Comparison of ENCODE assay signal across 25 cellular contexts in the genomic region with DNA sequence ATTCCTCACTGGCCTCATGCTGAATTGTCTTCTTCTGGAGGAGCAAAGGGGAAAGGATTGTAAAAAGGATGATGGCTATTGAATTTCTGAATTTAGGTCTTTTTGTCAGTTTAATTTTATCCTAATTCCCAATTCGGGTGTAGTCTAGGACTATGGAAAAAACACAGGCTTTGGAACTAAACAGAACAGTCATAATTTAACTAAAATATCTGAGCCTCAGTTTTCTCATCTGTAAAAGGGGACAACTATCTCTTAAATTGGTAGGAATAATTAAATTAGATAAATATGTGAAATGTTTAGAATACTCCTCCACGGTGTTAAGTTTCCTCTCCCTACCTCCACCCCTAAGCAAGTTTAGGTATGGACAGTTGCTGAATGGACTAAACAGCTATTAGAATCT. TPM values are rescaled to one million over a fixed set of nuclear protein-coding genes. Genes with fewer than 3 reads are reported as not detected.
A peak's percentile ranks its signal among the peaks of the same experiment; 100 is the strongest.
DNase-seq lines count a peak whose midpoint lies in the region; ATAC-seq, FAIRE-seq and TF ChIP-seq lines count a peak whose summit lies in the region.
"Had no signal": no experiment of that assay in that cellular context is flagged by ENCODE, and none has a peak within 500 bp of the region (broad histone marks: within the 10 kb centered on the region; RNA-seq: fewer than 3 reads in every experiment).

No MANE protein-coding gene starts in this region.

- no peaks in the 10 kb centered on the region for H3K9me2 ChIP-seq in GM23338 (ENCODE audit: insufficient read depth)

- TF ChIP-seq CTCF in GM23338 (conservative IDR thresholded peaks at IDR 0.05; ENCODE audit: low read depth in 2 of 2) (no peak), osteoblast (IDR thresholded peaks at IDR 0.05; ENCODE audit: extremely low read depth, low read depth, low read length) (no peak)

- no peaks in the 10 kb centered on the region for H4K20me1 ChIP-seq in GM23338 (replicated peaks; ENCODE audit: insufficient read depth)
- peaks cover 5% of the 10 kb centered on the region for H4K20me1 ChIP-seq in osteoblast (ENCODE audit: insufficient read depth, low read length)

- no peaks in the 10 kb centered on the region for H3K9me3 ChIP-seq in osteoblast (ENCODE audit: low read depth, low read length)
- H3K9me3 ChIP-seq: BE2C, Peyer's patch, SJCRH30 had no signal

- no peak for ATAC-seq in activated naive CD4-positive, alpha-beta T cell treated with anti-CD3 and anti-CD28 coated beads, Interleukin-2, amount 50 U/mL, for 72 hours
- ATAC-seq in GM23338 (no peak), HG03354 (IDR thresholded peaks at IDR 0.05; ENCODE audit: poor library complexity, severe bottlenecking, unreplicated experiment) (no peak), T-cell (replicated peaks in 1 of 4) (no peak)
- ATAC-seq: GM12878 had no signal

- H3K36me3 ChIP-seq in GM23338 (ENCODE audit: insufficient read depth) (0 out of 2 replicates have a peak, but pooled peaks cover 3% of the 10 kb centered on the region), osteoblast (ENCODE audit: insufficient read depth, low read length) (no peaks in the 10 kb centered on the region)

- H3K27ac Mint-ChIP-seq in activated naive CD4-positive, alpha-beta T cell treated with anti-CD3 and anti-CD28 coated beads, Interleukin-2, amount 10 ng/mL, durations not matched to agents 7 days and 5 days: peak overlapping the region; percentile 67
- peak overlapping the region in 1 of 2 donors; percentile 39 for H3K27ac Mint-ChIP-seq in activated naive CD4-positive, alpha-beta T cell treated with anti-CD3 and anti-CD28 coated beads, Interleukin-2, amount 50 U/mL, for 72 hours
- H3K27ac Mint-ChIP-seq in GM23338: 0 out of 2 replicates have a peak overlapping the region, but pooled peaks have one; percentile 37
- peak overlapping the region; percentile 71 for H3K27ac Mint-ChIP-seq in dendritic cell treated with granulocyte-macrophage colony-stimulating factor and Interleukin-4, amounts not matched to agents 40 ng/mL and 50 ng/mL, for 4 days
- H3K27ac Mint-ChIP-seq in T-cell: no peak overlapping the region

- H3K27ac ChIP-seq in GM23338 (ENCODE audit: low read depth) (no peak overlapping the region), osteoblast (ENCODE audit: low read depth, low read length) (no peak overlapping the region)
- H3K27ac ChIP-seq: Peyer's patch, SJCRH30 had no signal

- H3K4me1 ChIP-seq in GM23338 (ENCODE audit: insufficient read depth) (peaks cover 19% of the 10 kb centered on the region), osteoblast (ENCODE audit: insufficient read depth, low read length) (peaks cover 21% of the 10 kb centered on the region)

- intact Hi-C loops in dendritic cell treated with granulocyte-macrophage colony-stimulating factor and Interleukin-4, amounts not matched to agents 40 ng/mL and 50 ng/mL, for 4 days (cut with micrococcal nuclease): no loop called here

- POLR2A ChIA-PET in T-cell (lab: Charles Lee): interaction anchor here in 1 of 2 donors (0.6 kb wide), 1 partner anchor 19 kb away, joined by 3 read pairs; no protein-coding TSS in a partner anchor

- H3K4me3 Mint-ChIP-seq in activated naive CD4-positive, alpha-beta T cell treated with anti-CD3 and anti-CD28 coated beads, Interleukin-2, amount 10 ng/mL, durations not matched to agents 7 days and 5 days: no peak overlapping the region
- no peak overlapping the region; the same call in 2 of the 3 replicates for H3K4me3 Mint-ChIP-seq in GM23338
- H3K4me3 Mint-ChIP-seq in dendritic cell treated with granulocyte-macrophage colony-stimulating factor and Interleukin-4, amounts not matched to agents 40 ng/mL and 50 ng/mL, for 4 days: no peak overlapping the region
- no peak overlapping the region for H3K4me3 Mint-ChIP-seq in T-cell

- CTCF ChIA-PET in activated naive CD4-positive, alpha-beta T cell treated with anti-CD3 and anti-CD28 coated beads, Interleukin-2, amount 10 ng/mL, durations not matched to agents 7 days and 5 days (lab: Charles Lee): interaction anchor here (0.6 kb wide), 1 partner anchor 124 kb away, joined by 3 read pairs; a partner anchor contains a TSS
- CTCF ChIA-PET in T-cell (lab: Charles Lee): interaction anchor here in 1 of 2 donors (0.7 kb wide), 1 partner anchor 59 kb away, joined by 3 read pairs; no protein-coding TSS in a partner anchor

- no peak for FAIRE-seq in urothelium cell line (lab: Jason Lieb, UNC)
- FAIRE-seq: A204.1, GM12878 had no signal

- H3K4me3 ChIP-seq in GM23338: no peak overlapping the region
- no peak overlapping the region for H3K4me3 ChIP-seq in osteoblast (ENCODE audit: insufficient read depth, low read length)
- H3K4me3 ChIP-seq: GM12878, Peyer's patch, SJCRH30 had no signal

- no peak for DNase-seq in activated naive CD4-positive, alpha-beta T cell treated with anti-CD3 and anti-CD28 coated beads, Interleukin-2, amount 10 ng/mL, durations not matched to agents 7 days and 5 days
- DNase-seq in activated naive CD4-positive, alpha-beta T cell treated with anti-CD3 and anti-CD28 coated beads, Interleukin-2, amount 50 U/mL, for 72 hours (ENCODE audit: low spot score in 2 of 2): no peak
- no peak for DNase-seq in GM23338 (ENCODE audit: low spot score)
- DNase-seq in osteoblast (ENCODE audit: insufficient read length, low spot score, missing footprints): peak; percentile 55
- DNase-seq in urothelium cell line (ENCODE audit: low spot score): no peak
- DNase-seq in T-cell: no peak
- DNase-seq: BE2C; DMS 273 treated with DMSO at 0.1 percent for 48 hours; DND-41; H9; MV-4-11; NCI-H1105 treated with DMSO at 0.1 percent for 48 hours; NCI-H2029 treated with DMSO at 0.1 percent for 48 hours; NCI-H226; NCI-H510A treated with DMSO at 0.1 percent for 48 hours; NCI-H748 treated with DMSO at 0.1 percent for 48 hours; NK-92 treated with Interleukin-12 subunit alpha and Interleukin-12 subunit beta, amount 100 ng/mL, for 24 hours; Peyer's patch; SJCRH30 had no signal

- H2AFZ ChIP-seq in GM23338: no peak overlapping the region
- peak overlapping the region; percentile 23 for H2AFZ ChIP-seq in osteoblast (ENCODE audit: low read length)

- no peaks in the 10 kb centered on the region for H3K9me3 Mint-ChIP-seq in activated naive CD4-positive, alpha-beta T cell treated with anti-CD3 and anti-CD28 coated beads, Interleukin-2, amount 10 ng/mL, durations not matched to agents 7 days and 5 days
- H3K9me3 Mint-ChIP-seq in activated naive CD4-positive, alpha-beta T cell treated with anti-CD3 and anti-CD28 coated beads, Interleukin-2, amount 50 U/mL, for 72 hours: no peaks in the 10 kb centered on the region
- no peaks in the 10 kb centered on the region; the same call in 2 of the 3 replicates for H3K9me3 Mint-ChIP-seq in GM23338
- no peaks in the 10 kb centered on the region for H3K9me3 Mint-ChIP-seq in dendritic cell treated with granulocyte-macrophage colony-stimulating factor and Interleukin-4, amounts not matched to agents 40 ng/mL and 50 ng/mL, for 4 days
- no peaks in the 10 kb centered on the region for H3K9me3 Mint-ChIP-seq in T-cell

- H3K79me2 ChIP-seq in GM23338 (replicated peaks; ENCODE audit: insufficient read depth): peaks cover 7% of the 10 kb centered on the region
- peaks cover 3% of the 10 kb centered on the region for H3K79me2 ChIP-seq in osteoblast (ENCODE audit: insufficient read depth, low read length)

- H3K27me3 Mint-ChIP-seq in activated naive CD4-positive, alpha-beta T cell treated with anti-CD3 and anti-CD28 coated beads, Interleukin-2, amount 10 ng/mL, durations not matched to agents 7 days and 5 days: no peaks in the 10 kb centered on the region
- H3K27me3 Mint-ChIP-seq in GM23338 (ENCODE audit: insufficient read depth, low read depth, poor library complexity): peaks cover 4% of the 10 kb centered on the region
- no peaks in the 10 kb centered on the region for H3K27me3 Mint-ChIP-seq in dendritic cell treated with granulocyte-macrophage colony-stimulating factor and Interleukin-4, amounts not matched to agents 40 ng/mL and 50 ng/mL, for 4 days
- no peaks in the 10 kb centered on the region for H3K27me3 Mint-ChIP-seq in T-cell

- H3K4me1 Mint-ChIP-seq in activated naive CD4-positive, alpha-beta T cell treated with anti-CD3 and anti-CD28 coated beads, Interleukin-2, amount 10 ng/mL, durations not matched to agents 7 days and 5 days: peaks cover 34% of the 10 kb centered on the region
- peaks cover 17% of the 10 kb centered on the region for H3K4me1 Mint-ChIP-seq in GM23338
- H3K4me1 Mint-ChIP-seq in dendritic cell treated with granulocyte-macrophage colony-stimulating factor and Interleukin-4, amounts not matched to agents 40 ng/mL and 50 ng/mL, for 4 days (ENCODE audit: low read depth): peaks cover 43% of the 10 kb centered on the region
- peaks cover 27 to 33% (median 28%) of the 10 kb centered on the region in 3 donors for H3K4me1 Mint-ChIP-seq in T-cell

- H3F3A ChIP-seq in GM23338 (replicated peaks; ENCODE audit: low read depth): peaks cover 13% of the 10 kb centered on the region

- H3K27me3 ChIP-seq in GM23338 (ENCODE audit: insufficient read depth): no peaks in the 10 kb centered on the region
- H3K27me3 ChIP-seq in osteoblast (ENCODE audit: insufficient read depth, low read length): no peaks in the 10 kb centered on the region
- H3K27me3 ChIP-seq: BE2C, Peyer's patch, SJCRH30 had no signal

- H3K4me2 ChIP-seq in GM23338 (no peak overlapping the region), osteoblast (ENCODE audit: insufficient read depth, low read length) (no peak overlapping the region)

- peaks cover 9% of the 10 kb centered on the region for H3K36me3 Mint-ChIP-seq in activated naive CD4-positive, alpha-beta T cell treated with anti-CD3 and anti-CD28 coated beads, Interleukin-2, amount 10 ng/mL, durations not matched to agents 7 days and 5 days
- peaks cover 8 to 11% of the 10 kb centered on the region in 2 donors for H3K36me3 Mint-ChIP-seq in activated naive CD4-positive, alpha-beta T cell treated with anti-CD3 and anti-CD28 coated beads, Interleukin-2, amount 50 U/mL, for 72 hours
- H3K36me3 Mint-ChIP-seq in GM23338 (ENCODE audit: low read depth): peaks cover 12% of the 10 kb centered on the region; the same call in 2 of the 3 replicates
- H3K36me3 Mint-ChIP-seq in dendritic cell treated with granulocyte-macrophage colony-stimulating factor and Interleukin-4, amounts not matched to agents 40 ng/mL and 50 ng/mL, for 4 days (ENCODE audit: low read depth): peaks cover 14% of the 10 kb centered on the region
- peaks cover 7% of the 10 kb centered on the region for H3K36me3 Mint-ChIP-seq in T-cell

RNA-seq across cellular contexts. Expression of a gene that starts 3.2 kb away (rescaled TPM):
- total RNA-seq in activated naive CD4-positive, alpha-beta T cell treated with anti-CD3 and anti-CD28 coated beads, Interleukin-2, amount 50 U/mL, for 72 hours: 100 to 1,000 TPM in 1 of 2 donors, 10 to 100 TPM in 1; 86.0 to 156 TPM
- 68.4 and 73.3 TPM in 2 replicates for total RNA-seq in GM23338 (2014; rRNA removed; shearing (Covaris generic))
- polyA plus RNA-seq in GM23338 (2016; fragmentation: Nextera tagmentation; extraction: Ambion mirVana): 10.6 and 11.1 TPM in 2 replicates
- total RNA-seq in osteoblast (50.3 and 56.0 TPM in 2 replicates), T-cell (100 to 1,000 TPM in 2 of 5 donors, 10 to 100 TPM in 3; 72.7 to 109 (median 96.6) TPM)

RNA-seq across cellular contexts. Expression of a gene that starts 40.6 kb away (rescaled TPM):
- total RNA-seq in activated naive CD4-positive, alpha-beta T cell treated with anti-CD3 and anti-CD28 coated beads, Interleukin-2, amount 50 U/mL, for 72 hours: not detected
- total RNA-seq in GM23338 (2014; rRNA removed; shearing (Covaris generic)): 0.04 and 0.17 TPM in 2 replicates
- polyA plus RNA-seq in GM23338 (2016; fragmentation: Nextera tagmentation; extraction: Ambion mirVana): 0.16 TPM in 1 of 2 replicates, not detected in the other
- total RNA-seq in osteoblast (not detected in 2 replicates), T-cell (under 1 TPM in 1 of 5 donors, not detected in 4; 0.12 TPM)
- total RNA-seq: GM12878, H9, HT1080, M059J, Peyer's patch, SJCRH30 had no signal

RNA-seq across cellular contexts. Expression of a gene that starts 46.9 kb away (rescaled TPM):
- total RNA-seq in activated naive CD4-positive, alpha-beta T cell treated with anti-CD3 and anti-CD28 coated beads, Interleukin-2, amount 50 U/mL, for 72 hours: under 1 TPM in 1 of 2 donors, not detected in 1; 0.25 TPM
- total RNA-seq in GM23338 (2014; rRNA removed; shearing (Covaris generic)): 0.24 TPM in 1 of 2 replicates, not detected in the other
- not detected in 2 replicates for polyA plus RNA-seq in GM23338 (2016; fragmentation: Nextera tagmentation; extraction: Ambion mirVana)
- total RNA-seq in osteoblast: not detected in 2 replicates
- under 1 TPM in 1 of 5 donors, not detected in 4; 0.19 TPM for total RNA-seq in T-cell
- total RNA-seq: GM12878, H9, HT1080, M059J had no signal

RNA-seq across cellular contexts. Expression of a gene that starts 55.3 kb away (rescaled TPM):
- total RNA-seq in activated naive CD4-positive, alpha-beta T cell treated with anti-CD3 and anti-CD28 coated beads, Interleukin-2, amount 50 U/mL, for 72 hours: 10 to 100 TPM; 52.3 to 83.5 TPM
- total RNA-seq in GM23338 (2014; rRNA removed; shearing (Covaris generic)): 77.7 and 81.7 TPM in 2 replicates
- polyA plus RNA-seq in GM23338 (2016; fragmentation: Nextera tagmentation; extraction: Ambion mirVana): 36.7 and 40.4 TPM in 2 replicates
- total RNA-seq in osteoblast (37.4 and 39.8 TPM in 2 replicates), T-cell (10 to 100 TPM; 39.3 to 74.6 (median 66.2) TPM)

Comparison
In these comparisons a context has a peak if more than half of its experiments do, and no peak if none do; other contexts are left out.
1. H3K27ac Mint-ChIP-seq: peak in activated naive CD4-positive, alpha-beta T cell treated with anti-CD3 and anti-CD28 coated beads, Interleukin-2, amount 10 ng/mL, durations not matched to agents 7 days and 5 days (single experiment), GM23338 (single experiment) and dendritic cell treated with granulocyte-macrophage colony-stimulating factor and Interleukin-4, amounts not matched to agents 40 ng/mL and 50 ng/mL, for 4 days (single experiment); none in T-cell (0 of 2).